Comparison of ENCODE assay signal across 2 cellular contexts in the genomic region with DNA sequence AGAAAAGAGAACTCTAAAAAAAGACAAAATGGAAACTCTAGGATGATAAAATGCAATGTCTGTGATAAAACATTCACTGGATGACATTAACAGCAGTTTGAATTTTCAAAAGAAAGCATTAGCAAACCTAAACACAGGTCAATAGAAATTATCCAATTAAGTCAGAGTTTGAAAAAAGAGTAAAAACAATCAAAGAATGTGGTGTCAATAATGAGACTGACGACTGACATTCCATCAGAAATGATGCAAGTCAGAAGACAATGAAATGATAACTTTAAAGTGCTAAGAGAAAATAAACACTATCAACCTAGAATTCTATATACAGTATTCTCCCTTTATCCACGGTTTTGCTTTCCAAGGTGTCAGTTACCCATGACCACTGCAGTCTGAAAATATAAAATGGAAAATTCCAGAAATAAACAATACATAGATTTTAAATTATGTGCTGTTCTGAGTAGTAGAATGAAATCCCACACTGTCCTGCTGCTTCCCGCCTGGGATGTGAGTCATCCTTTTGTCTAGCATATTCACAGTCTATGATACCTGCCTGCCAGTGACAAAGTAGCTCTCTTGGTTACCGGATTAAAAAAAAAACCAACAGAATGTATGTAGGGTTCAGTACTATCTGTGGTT.
A peak's percentile ranks its signal among the peaks of the same experiment; 100 is the strongest.
TF ChIP-seq lines count a peak whose summit lies in the region.

No MANE protein-coding gene starts in this region.

TF ChIP-seq in HEK293, 187 proteins besides CTCF, POLR2A, EP300 and RAD21:
- TF ChIP-seq, protein P1, sequence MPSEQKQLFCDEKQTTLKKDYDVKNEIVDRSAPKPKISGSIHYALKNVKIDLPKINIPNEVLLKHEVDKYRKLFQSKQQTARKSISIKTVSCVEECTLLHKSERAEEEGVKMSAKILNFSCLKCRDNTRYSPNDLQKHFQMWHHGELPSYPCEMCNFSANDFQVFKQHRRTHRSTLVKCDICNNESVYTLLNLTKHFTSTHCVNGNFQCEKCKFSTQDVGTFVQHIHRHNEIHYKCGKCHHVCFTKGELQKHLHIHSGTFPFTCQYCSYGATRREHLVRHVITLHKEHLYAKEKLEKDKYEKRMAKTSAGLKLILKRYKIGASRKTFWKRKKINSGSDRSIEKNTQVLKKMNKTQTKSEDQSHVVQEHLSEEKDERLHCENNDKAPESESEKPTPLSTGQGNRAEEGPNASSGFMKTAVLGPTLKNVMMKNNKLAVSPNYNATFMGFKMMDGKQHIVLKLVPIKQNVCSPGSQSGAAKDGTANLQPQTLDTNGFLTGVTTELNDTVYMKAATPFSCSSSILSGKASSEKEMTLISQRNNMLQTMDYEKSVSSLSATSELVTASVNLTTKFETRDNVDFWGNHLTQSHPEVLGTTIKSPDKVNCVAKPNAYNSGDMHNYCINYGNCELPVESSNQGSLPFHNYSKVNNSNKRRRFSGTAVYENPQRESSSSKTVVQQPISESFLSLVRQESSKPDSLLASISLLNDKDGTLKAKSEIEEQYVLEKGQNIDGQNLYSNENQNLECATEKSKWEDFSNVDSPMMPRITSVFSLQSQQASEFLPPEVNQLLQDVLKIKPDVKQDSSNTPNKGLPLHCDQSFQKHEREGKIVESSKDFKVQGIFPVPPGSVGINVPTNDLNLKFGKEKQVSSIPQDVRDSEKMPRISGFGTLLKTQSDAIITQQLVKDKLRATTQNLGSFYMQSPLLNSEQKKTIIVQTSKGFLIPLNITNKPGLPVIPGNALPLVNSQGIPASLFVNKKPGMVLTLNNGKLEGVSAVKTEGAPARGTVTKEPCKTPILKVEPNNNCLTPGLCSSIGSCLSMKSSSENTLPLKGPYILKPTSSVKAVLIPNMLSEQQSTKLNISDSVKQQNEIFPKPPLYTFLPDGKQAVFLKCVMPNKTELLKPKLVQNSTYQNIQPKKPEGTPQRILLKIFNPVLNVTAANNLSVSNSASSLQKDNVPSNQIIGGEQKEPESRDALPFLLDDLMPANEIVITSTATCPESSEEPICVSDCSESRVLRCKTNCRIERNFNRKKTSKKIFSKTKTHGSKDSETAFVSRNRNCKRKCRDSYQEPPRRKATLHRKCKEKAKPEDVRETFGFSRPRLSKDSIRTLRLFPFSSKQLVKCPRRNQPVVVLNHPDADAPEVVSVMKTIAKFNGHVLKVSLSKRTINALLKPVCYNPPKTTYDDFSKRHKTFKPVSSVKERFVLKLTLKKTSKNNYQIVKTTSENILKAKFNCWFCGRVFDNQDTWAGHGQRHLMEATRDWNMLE (tag by site-specific recombination; conservative IDR thresholded peaks at IDR 0.05; ENCODE audit: low read depth) = 0 out of 2 replicates have a peak, but pooled peaks have one; percentile 19
- TF ChIP-seq ZNF558 (tag by site-specific recombination; IDR thresholded peaks at IDR 0.05) = peak; percentile 57; the same call in 1 of the 2 replicates
- no peak for TF ChIP-seq ZNF777 (tag by site-specific recombination; IDR thresholded peaks at IDR 0.05; ENCODE audit: borderline replicate concordance)
- no peak for TF ChIP-seq ZNF600 (tag by site-specific recombination; IDR thresholded peaks at IDR 0.05)
- peak; percentile 100 for TF ChIP-seq TRIM28 (IDR thresholded peaks at IDR 0.05; ENCODE audit: borderline replicate concordance, low read length)
- TF ChIP-seq ZNF510 (tag by site-specific recombination; IDR thresholded peaks at IDR 0.05; ENCODE audit: insufficient replicate concordance) = peak; percentile 15
- no peak for TF ChIP-seq OVOL3 (tag by site-specific recombination; IDR thresholded peaks at IDR 0.05)
- TF ChIP-seq GLI2 (tag by site-specific recombination; IDR thresholded peaks at IDR 0.05; ENCODE audit: borderline replicate concordance, low read depth) = no peak
- TF ChIP-seq ZNF610 (tag by site-specific recombination; IDR thresholded peaks at IDR 0.05; ENCODE audit: borderline replicate concordance) = 0 out of 2 replicates have a peak, but pooled peaks have one; percentile 27
- peak; percentile 39; the same call in 1 of the 2 replicates for TF ChIP-seq ZNF549 (tag by site-specific recombination; IDR thresholded peaks at IDR 0.05)
- TF ChIP-seq ZNF776 (tag by site-specific recombination; IDR thresholded peaks at IDR 0.05; ENCODE audit: borderline replicate concordance) = no peak
- TF ChIP-seq, protein P2, sequence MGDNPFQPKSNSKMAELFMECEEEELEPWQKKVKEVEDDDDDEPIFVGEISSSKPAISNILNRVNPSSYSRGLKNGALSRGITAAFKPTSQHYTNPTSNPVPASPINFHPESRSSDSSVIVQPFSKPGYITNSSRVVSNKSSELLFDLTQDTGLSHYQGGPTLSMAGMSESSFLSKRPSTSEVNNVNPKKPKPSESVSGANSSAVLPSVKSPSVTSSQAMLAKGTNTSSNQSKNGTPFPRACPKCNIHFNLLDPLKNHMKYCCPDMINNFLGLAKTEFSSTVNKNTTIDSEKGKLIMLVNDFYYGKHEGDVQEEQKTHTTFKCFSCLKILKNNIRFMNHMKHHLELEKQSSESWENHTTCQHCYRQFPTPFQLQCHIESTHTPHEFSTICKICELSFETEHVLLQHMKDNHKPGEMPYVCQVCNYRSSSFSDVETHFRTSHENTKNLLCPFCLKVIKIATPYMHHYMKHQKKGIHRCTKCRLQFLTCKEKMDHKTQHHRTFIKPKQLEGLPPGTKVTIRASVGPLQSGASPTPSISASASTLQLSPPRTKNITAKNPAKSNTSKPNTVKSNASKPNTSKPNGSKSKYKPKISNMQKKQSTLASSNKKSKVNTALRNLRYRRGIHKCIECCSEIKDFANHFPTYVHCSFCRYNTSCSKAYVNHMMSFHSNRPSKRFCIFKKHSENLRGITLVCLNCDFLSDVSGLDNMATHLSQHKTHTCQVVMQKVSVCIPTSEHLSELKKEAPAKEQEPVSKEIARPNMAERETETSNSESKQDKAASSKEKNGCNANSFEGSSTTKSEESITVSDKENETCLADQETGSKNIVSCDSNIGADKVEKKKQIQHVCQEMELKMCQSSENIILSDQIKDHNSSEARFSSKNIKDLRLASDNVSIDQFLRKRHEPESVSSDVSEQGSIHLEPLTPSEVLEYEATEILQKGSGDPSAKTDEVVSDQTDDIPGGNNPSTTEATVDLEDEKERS (tag by site-specific recombination; IDR thresholded peaks at IDR 0.05) = peak; percentile 26; the same call in 1 of the 2 replicates
- TF ChIP-seq ZNF2 (tag by site-specific recombination; IDR thresholded peaks at IDR 0.05) = no peak
- TF ChIP-seq ZNF792 (tag by site-specific recombination; IDR thresholded peaks at IDR 0.05) = no peak
- peak; percentile 99 for TF ChIP-seq SETDB1 (IDR thresholded peaks at IDR 0.05; ENCODE audit: insufficient read length, low read length)
- TF ChIP-seq ZNF529 (tag by site-specific recombination; IDR thresholded peaks at IDR 0.05; ENCODE audit: insufficient replicate concordance) = peak; percentile 7
- TF ChIP-seq ZBTB48 (tag by site-specific recombination; IDR thresholded peaks at IDR 0.05) = no peak
- peak; percentile 43; the same call in 1 of the 2 replicates for TF ChIP-seq ZNF626 (tag by site-specific recombination; IDR thresholded peaks at IDR 0.05)
- TF ChIP-seq, protein P3, sequence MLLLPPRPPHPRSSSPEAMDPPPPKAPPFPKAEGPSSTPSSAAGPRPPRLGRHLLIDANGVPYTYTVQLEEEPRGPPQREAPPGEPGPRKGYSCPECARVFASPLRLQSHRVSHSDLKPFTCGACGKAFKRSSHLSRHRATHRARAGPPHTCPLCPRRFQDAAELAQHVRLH (tag by site-specific recombination; IDR thresholded peaks at IDR 0.05) = no peak
TF ChIP-seq in HEK293: peak in this region for 10.

TF ChIP-seq in GM12878, 131 proteins besides CTCF, POLR2A, EP300 and RAD21 (continued from another document):
- TF ChIP-seq, protein P4, sequence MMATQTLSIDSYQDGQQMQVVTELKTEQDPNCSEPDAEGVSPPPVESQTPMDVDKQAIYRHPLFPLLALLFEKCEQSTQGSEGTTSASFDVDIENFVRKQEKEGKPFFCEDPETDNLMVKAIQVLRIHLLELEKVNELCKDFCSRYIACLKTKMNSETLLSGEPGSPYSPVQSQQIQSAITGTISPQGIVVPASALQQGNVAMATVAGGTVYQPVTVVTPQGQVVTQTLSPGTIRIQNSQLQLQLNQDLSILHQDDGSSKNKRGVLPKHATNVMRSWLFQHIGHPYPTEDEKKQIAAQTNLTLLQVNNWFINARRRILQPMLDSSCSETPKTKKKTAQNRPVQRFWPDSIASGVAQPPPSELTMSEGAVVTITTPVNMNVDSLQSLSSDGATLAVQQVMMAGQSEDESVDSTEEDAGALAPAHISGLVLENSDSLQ (IDR thresholded peaks at IDR 0.05) = peak; percentile 37; the same call in 1 of the 2 replicates
- no peak for TF ChIP-seq TCF3 (IDR thresholded peaks at IDR 0.05; ENCODE audit: borderline replicate concordance, insufficient read depth, low read depth, low read length)
- TF ChIP-seq KLF5 (IDR thresholded peaks at IDR 0.05; ENCODE audit: partially characterized antibody) = peak; percentile 59
- TF ChIP-seq BRCA1 (IDR thresholded peaks at IDR 0.05; ENCODE audit: low read depth, low read length) = no peak
- TF ChIP-seq MEF2B (IDR thresholded peaks at IDR 0.05; ENCODE audit: partially characterized antibody, poor library complexity, severe bottlenecking) = peak; percentile 20
- TF ChIP-seq, protein P5, sequence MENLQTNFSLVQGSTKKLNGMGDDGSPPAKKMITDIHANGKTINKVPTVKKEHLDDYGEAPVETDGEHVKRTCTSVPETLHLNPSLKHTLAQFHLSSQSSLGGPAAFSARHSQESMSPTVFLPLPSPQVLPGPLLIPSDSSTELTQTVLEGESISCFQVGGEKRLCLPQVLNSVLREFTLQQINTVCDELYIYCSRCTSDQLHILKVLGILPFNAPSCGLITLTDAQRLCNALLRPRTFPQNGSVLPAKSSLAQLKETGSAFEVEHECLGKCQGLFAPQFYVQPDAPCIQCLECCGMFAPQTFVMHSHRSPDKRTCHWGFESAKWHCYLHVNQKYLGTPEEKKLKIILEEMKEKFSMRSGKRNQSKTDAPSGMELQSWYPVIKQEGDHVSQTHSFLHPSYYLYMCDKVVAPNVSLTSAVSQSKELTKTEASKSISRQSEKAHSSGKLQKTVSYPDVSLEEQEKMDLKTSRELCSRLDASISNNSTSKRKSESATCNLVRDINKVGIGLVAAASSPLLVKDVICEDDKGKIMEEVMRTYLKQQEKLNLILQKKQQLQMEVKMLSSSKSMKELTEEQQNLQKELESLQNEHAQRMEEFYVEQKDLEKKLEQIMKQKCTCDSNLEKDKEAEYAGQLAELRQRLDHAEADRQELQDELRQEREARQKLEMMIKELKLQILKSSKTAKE (IDR thresholded peaks at IDR 0.05; ENCODE audit: low read depth, poor library complexity, severe bottlenecking) = peak; percentile 60
- 0 out of 2 replicates have a peak, but pooled peaks have one; percentile 19 for TF ChIP-seq RUNX3 (IDR thresholded peaks at IDR 0.05; ENCODE audit: low read length)
